Comparison of ENCODE assay signal across 10 cellular contexts in the genomic region with DNA sequence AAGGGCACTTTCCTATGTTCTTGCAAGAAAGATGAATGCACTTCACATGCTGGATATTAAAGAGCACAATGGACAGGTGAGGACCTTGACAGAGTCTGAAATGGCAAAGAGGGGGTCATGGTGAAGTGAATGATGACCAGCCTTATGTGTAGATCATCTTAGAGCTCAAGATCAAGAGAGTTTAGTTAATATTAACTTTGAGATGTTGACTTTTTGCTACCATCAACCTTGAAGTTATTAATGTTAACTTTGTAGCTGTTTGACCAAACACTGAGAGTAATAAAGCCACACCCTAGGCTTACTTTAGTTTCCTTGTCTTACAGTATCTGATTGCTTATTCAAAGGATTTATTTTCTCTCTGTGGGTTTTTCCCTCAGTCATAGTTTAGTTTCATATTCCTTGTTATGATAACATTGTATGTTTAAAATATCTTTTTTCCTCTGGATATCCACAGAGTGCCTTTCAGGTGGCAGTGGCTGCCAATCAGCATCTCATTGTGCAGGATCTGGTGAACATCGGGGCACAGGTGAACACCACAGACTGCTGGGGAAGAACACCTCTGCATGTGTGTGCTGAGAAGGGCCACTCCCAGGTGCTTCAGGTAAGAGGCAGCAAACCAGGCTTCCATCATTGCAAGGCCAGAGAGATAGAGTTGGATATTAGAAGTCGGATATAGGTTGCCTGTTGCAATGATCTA. TPM values are rescaled to one million over a fixed set of nuclear protein-coding genes. Genes with fewer than 3 reads are reported as not detected.
A peak's percentile ranks its signal among the peaks of the same experiment; 100 is the strongest.
DNase-seq lines count a peak whose midpoint lies in the region; ATAC-seq, FAIRE-seq and TF ChIP-seq lines count a peak whose summit lies in the region.
"Had no signal": no experiment of that assay in that cellular context is flagged by ENCODE, and none has a peak within 500 bp of the region (broad histone marks: within the 10 kb centered on the region; RNA-seq: fewer than 3 reads in every experiment).

No MANE protein-coding gene starts in this region.

- DNase-seq in A549 (ENCODE audit: low read depth in 1 of 2, low spot score in 1 of 2) (peak in 1 of 2 experiments; percentile 45), EH (ENCODE audit: low read depth) (peak; percentile 11), naive B cell (no peak), foreskin fibroblast (no peak), SJCRH30 (no peak)
- no peak for DNase-seq in central memory CD8-positive, alpha-beta T cell (ENCODE audit: low spot score in 2 of 2)
- DNase-seq in CD8-positive, alpha-beta T cell: no peak
- DNase-seq: NCI-H446 treated with DMSO at 0.1 percent for 48 hours, SHP77 treated with DMSO at 0.1 percent for 48 hours had no signal

- TF ChIP-seq EP300 in A549 (IDR thresholded peaks at IDR 0.05): no peak

- TF ChIP-seq CTCF in A549 (IDR thresholded peaks at IDR 0.05) (no peak), foreskin fibroblast (IDR thresholded peaks at IDR 0.05; ENCODE audit: low read depth, low read length) (no peak)
- no peak for TF ChIP-seq CTCF in CD8-positive, alpha-beta T cell (IDR thresholded peaks at IDR 0.05)

- POLR2A ChIA-PET in A549 (lab: Yijun Ruan, JAX): no interaction called here
- POLR2A ChIA-PET in CD8-positive, alpha-beta T cell (lab: Charles Lee): interaction anchor here (1.3 kb wide), 1 partner anchor 9 kb away, joined by 4 read pairs; no protein-coding TSS in a partner anchor

- TF ChIP-seq RAD21 in A549 (conservative IDR thresholded peaks at IDR 0.05 in 1 of 2, IDR thresholded peaks at IDR 0.05 in 1 of 2): no peak

- H3K9me3 Mint-ChIP-seq in central memory CD8-positive, alpha-beta T cell: no peaks in the 10 kb centered on the region
- H3K9me3 Mint-ChIP-seq in naive B cell: no peaks in the 10 kb centered on the region
- no peaks in the 10 kb centered on the region for H3K9me3 Mint-ChIP-seq in CD8-positive, alpha-beta T cell

- no peak overlapping the region for H3K4me3 ChIP-seq in A549
- H3K4me3 ChIP-seq in foreskin fibroblast (ENCODE audit: low read depth in 1 of 2, low read length in 2 of 2): no peak overlapping the region
- no peak overlapping the region for H3K4me3 ChIP-seq in SJCRH30
- H3K4me3 ChIP-seq in CD8-positive, alpha-beta T cell (ENCODE audit: low read depth, low read length): no peak overlapping the region

- intact Hi-C loops in CD8-positive, alpha-beta T cell (cut with DNase I, micrococcal nuclease): loop anchor here (5.0 to 10.0 kb wide), 2 partner anchors 282 to 1150 kb away; partner anchors contain the start of genes PCNP (in 1 of the 2) and TFG (in 1 of the 2)

- TF ChIP-seq POLR2A in A549 (IDR thresholded peaks at IDR 0.05; ENCODE audit: low read length): no peak

- WGBS in A549 (ENCODE audit: missing lambda C conversion rate): 85% methylated on average over 2 of the region's 2 CpGs

- no peaks in the 10 kb centered on the region for H3K27me3 Mint-ChIP-seq in central memory CD8-positive, alpha-beta T cell
- no peaks in the 10 kb centered on the region for H3K27me3 Mint-ChIP-seq in naive B cell
- no peaks in the 10 kb centered on the region for H3K27me3 Mint-ChIP-seq in CD8-positive, alpha-beta T cell (ENCODE audit: low read depth)

- FAIRE-seq in A549 (lab: Jason Lieb, UNC): no peak

- no peak for ATAC-seq in A549
- no peak for ATAC-seq in central memory CD8-positive, alpha-beta T cell (replicated peaks; ENCODE audit: extremely low read depth, poor library complexity, severe bottlenecking)
- no peak for ATAC-seq in naive B cell (ENCODE audit: low read depth in 2 of 2)
- no peak for ATAC-seq in HG02798 (IDR thresholded peaks at IDR 0.05; ENCODE audit: poor library complexity, unreplicated experiment)
- ATAC-seq in CD8-positive, alpha-beta T cell: no peak

- H3K4me1 Mint-ChIP-seq in central memory CD8-positive, alpha-beta T cell: peaks cover 53% of the 10 kb centered on the region
- H3K4me1 Mint-ChIP-seq in naive B cell: peaks cover 46 to 60% (median 52%) of the 10 kb centered on the region in 3 donors
- H3K4me1 Mint-ChIP-seq in CD8-positive, alpha-beta T cell (ENCODE audit: low read depth): peaks cover 67% of the 10 kb centered on the region

- H3K9me3 ChIP-seq in A549 (no peaks in the 10 kb centered on the region), SJCRH30 (replicated peaks) (no peaks in the 10 kb centered on the region)
- no peaks in the 10 kb centered on the region for H3K9me3 ChIP-seq in CD8-positive, alpha-beta T cell (ENCODE audit: low read length)

- H3K27ac ChIP-seq in A549 (peak overlapping the region in 1 of 2 experiments; percentile 65; a peak in 3 of 6 replicates), SJCRH30 (no peak overlapping the region)
- no peak overlapping the region for H3K27ac ChIP-seq in CD8-positive, alpha-beta T cell (ENCODE audit: low read depth, low read length)

- H3K27me3 ChIP-seq in SJCRH30: no peaks in the 10 kb centered on the region
- no peaks in the 10 kb centered on the region for H3K27me3 ChIP-seq in CD8-positive, alpha-beta T cell (ENCODE audit: insufficient read depth, low read length)

- peak overlapping the region; percentile 90 for H3K4me2 ChIP-seq in A549

- H3K4me1 ChIP-seq in A549 (peaks cover 47% of the 10 kb centered on the region), SJCRH30 (no peaks in the 10 kb centered on the region)
- peaks cover 40% of the 10 kb centered on the region for H3K4me1 ChIP-seq in CD8-positive, alpha-beta T cell (ENCODE audit: insufficient read depth, low read length)

- H3K27ac Mint-ChIP-seq in central memory CD8-positive, alpha-beta T cell (ENCODE audit: low read depth): peak overlapping the region; percentile 54
- peak overlapping the region in 5 of 6 donors; percentile 19 to 96 (median 39) for H3K27ac Mint-ChIP-seq in naive B cell
- H3K27ac Mint-ChIP-seq in CD8-positive, alpha-beta T cell: no peak overlapping the region

- H3K36me3 ChIP-seq in SJCRH30: peaks cover 80% of the 10 kb centered on the region
- H3K36me3 ChIP-seq in CD8-positive, alpha-beta T cell (ENCODE audit: insufficient read depth, low read length): peaks cover 71% of the 10 kb centered on the region

- H3K36me3 Mint-ChIP-seq in central memory CD8-positive, alpha-beta T cell (ENCODE audit: insufficient read depth): peaks cover 97% of the 10 kb centered on the region
- H3K36me3 Mint-ChIP-seq in naive B cell: peaks cover 68% of the 10 kb centered on the region in 2 donors
- peaks cover 97% of the 10 kb centered on the region for H3K36me3 Mint-ChIP-seq in CD8-positive, alpha-beta T cell

- CTCF ChIA-PET in A549 (lab: Yijun Ruan, JAX): interaction anchor here (1.4 kb wide), 1 partner anchor 11 kb away, joined by 3 read pairs; no protein-coding TSS in a partner anchor
- CTCF ChIA-PET in CD8-positive, alpha-beta T cell (lab: Charles Lee): interaction anchor here (1.9 to 3.6 kb wide), 2 partner anchors 370 to 375 kb away, joined by 9 to 13 read pairs; no protein-coding TSS in a partner anchor

- H3K4me3 Mint-ChIP-seq in central memory CD8-positive, alpha-beta T cell: no peak overlapping the region
- no peak overlapping the region for H3K4me3 Mint-ChIP-seq in naive B cell
- no peak overlapping the region for H3K4me3 Mint-ChIP-seq in CD8-positive, alpha-beta T cell

TF ChIP-seq in A549, 52 proteins besides CTCF, POLR2A, EP300 and RAD21 (continues in another document):
- TF ChIP-seq BHLHE40 (IDR thresholded peaks at IDR 0.05; ENCODE audit: low read depth, low read length) (no peak), TFCP2L1 (CRISPR knock-in tag; IDR thresholded peaks at IDR 0.05) (no peak), POLR2AphosphoS2 (conservative IDR thresholded peaks at IDR 0.05; ENCODE audit: low read length) (0 out of 2 replicates have a peak, but pooled peaks have one; percentile 75), RNF2 (IDR thresholded peaks at IDR 0.05; ENCODE audit: borderline replicate concordance, low read depth) (no peak), FOSL2 (IDR thresholded peaks at IDR 0.05) (no peak), FOSL2 (CRISPR knock-in tag; IDR thresholded peaks at IDR 0.05) (no peak), HOXA7 (CRISPR knock-in tag; IDR thresholded peaks at IDR 0.05) (no peak), ELK1 (IDR thresholded peaks at IDR 0.05; ENCODE audit: low read depth, low read length) (no peak), NPAS2 (CRISPR knock-in tag; IDR thresholded peaks at IDR 0.05; ENCODE audit: borderline replicate concordance) (no peak), GATA3 (IDR thresholded peaks at IDR 0.05; ENCODE audit: borderline replicate concordance) (peak; percentile 41; the same call in 1 of the 2 replicates), HOXB5 (CRISPR knock-in tag; IDR thresholded peaks at IDR 0.05) (no peak), E2F6 (IDR thresholded peaks at IDR 0.05; ENCODE audit: borderline replicate concordance, low read depth) (no peak), SMC3 (IDR thresholded peaks at IDR 0.05) (no peak), NR3C1 (IDR thresholded peaks at IDR 0.05) (no peak), CHD4 (IDR thresholded peaks at IDR 0.05; ENCODE audit: borderline replicate concordance) (no peak), FOXS1 (CRISPR knock-in tag; IDR thresholded peaks at IDR 0.05) (no peak)

RNA-seq across cellular contexts. Expression of gene NFKBIZ, which starts 5.4 kb away (rescaled TPM):
- polyA plus RNA-seq in A549 (2011; rRNA removed): 32.9 and 36.1 TPM in 2 replicates
- polyA plus RNA-seq in A549 (2012; cell fraction: cytosol; rRNA removed): 10.4 and 12.9 TPM in 2 replicates
- 63.5 and 66.0 TPM in 2 replicates for polyA plus RNA-seq in A549 (2012; cell fraction: nucleus; rRNA removed)
- polyA plus RNA-seq in A549 (2017; fragmentation: RNase III; extraction: RNeasy Plus Mini Kit Qiagen cat#74134 plus additional on column Dnase treatment): 14.4 to 19.8 TPM (median 16.6 TPM) in 3 replicates
- 108 and 121 TPM in 2 replicates for polyA minus RNA-seq in A549 (2011; rRNA and poly(A)+ RNA removed)
- polyA plus RNA-seq in naive B cell (ENCODE audit: low read depth in 6 of 6): 10 to 100 TPM in 5 of 6 donors, 1 to 10 TPM in 1; 7.4 to 28.5 (median 21.9) TPM
- 5.6 and 5.7 TPM in 2 replicates for total RNA-seq in SJCRH30 (2014; rRNA removed; shearing (Covaris generic))
- 100 to 1,000 TPM; 460 to 477 TPM for total RNA-seq in CD8-positive, alpha-beta T cell

Comparison
In these comparisons a context has a peak if more than half of its experiments do, and no peak if none do; other contexts are left out.
1. RNA of gene NFKBIZ, which starts 5.4 kb away (total RNA-seq): 460 to 477 TPM in CD8-positive, alpha-beta T cell; 5.6 to 5.7 TPM in SJCRH30; every median in the first group is over 10 times any median in the second.